8 cellular contexts compared by ENCODE assay signal in genomic region chr19:1067341-1068103, GRCh38. TPM values are rescaled to one million over a fixed set of nuclear protein-coding genes. Genes with fewer than 3 reads are reported as not detected.
A peak's percentile ranks its signal among the peaks of the same experiment; 100 is the strongest.
DNase-seq lines count a peak whose midpoint lies in the region; ATAC-seq and TF ChIP-seq lines count a peak whose summit lies in the region.

No MANE protein-coding gene starts in this region.

- WGBS in HUES64 = 12% methylated on average over 39 of the region's 40 CpGs

- no peak for TF ChIP-seq POLR2A in GM18505 (IDR thresholded peaks at IDR 0.05; ENCODE audit: borderline replicate concordance, extremely low read depth, insufficient read depth, insufficient read length)

- H3K27ac Mint-ChIP-seq in endothelial cell (ENCODE audit: unreplicated experiment) = no peak overlapping the region

- peak; percentile 66 for DNase-seq in activated naive CD4-positive, alpha-beta T cell treated with anti-CD3 and anti-CD28 coated beads, Interleukin-2, amount 50 U/mL, for 16 hours
- DNase-seq in lower lobe of right lung = peak; percentile 48
- no peak for DNase-seq in endothelial cell (ENCODE audit: low spot score)
- DNase-seq in GM19240 (ENCODE audit: insufficient read length, low spot score) = no peak
- DNase-seq in iPS-NIHi7 (ENCODE audit: extremely low spot score) = no peak

- H3K36me3 ChIP-seq in HUES64 (ENCODE audit: insufficient read depth, low read length) (no peaks in the 10 kb centered on the region), lower lobe of right lung (peaks cover 9% of the 10 kb centered on the region)

- no peak overlapping the region for H3K4me3 Mint-ChIP-seq in endothelial cell (ENCODE audit: unreplicated experiment)

- H3K9me3 ChIP-seq in HUES64 (ENCODE audit: insufficient read depth, low read depth, low read length) (no peaks in the 10 kb centered on the region), lower lobe of right lung (no peaks in the 10 kb centered on the region)

- peak overlapping the region; percentile 51 for H3K4me3 ChIP-seq in HUES64 (ENCODE audit: low read length)
- H3K4me3 ChIP-seq in lower lobe of right lung = peak overlapping the region; percentile 73

- intact Hi-C loops in lower lobe of right lung (cut with DNase I) = no loop called here

- peaks cover 57% of the 10 kb centered on the region for H3K27me3 ChIP-seq in HUES64 (ENCODE audit: insufficient read depth, low read length)
- peaks cover 8% of the 10 kb centered on the region for H3K27me3 ChIP-seq in lower lobe of right lung (ENCODE audit: low read depth)

- H3K4me1 Mint-ChIP-seq in endothelial cell (ENCODE audit: unreplicated experiment) = peaks cover 10% of the 10 kb centered on the region

- H3K9ac ChIP-seq in HUES64 (ENCODE audit: low read depth, low read length) = no peak overlapping the region

- H3K4me1 ChIP-seq in HUES64 (ENCODE audit: insufficient read depth, low read length) = peaks cover 16% of the 10 kb centered on the region
- H3K4me1 ChIP-seq in lower lobe of right lung = peaks cover 62% of the 10 kb centered on the region

- TF ChIP-seq CTCF in lower lobe of right lung (IDR thresholded peaks at IDR 0.05) (no peak), endothelial cell (IDR thresholded peaks at IDR 0.05; ENCODE audit: unreplicated experiment) (no peak)

- H3K27ac ChIP-seq in HUES64 (ENCODE audit: low read depth, low read length) (no peak overlapping the region), lower lobe of right lung (peak overlapping the region; percentile 81)

- H3K36me3 Mint-ChIP-seq in endothelial cell (ENCODE audit: low read depth, unreplicated experiment) = peaks cover 1% of the 10 kb centered on the region

- H3K27me3 Mint-ChIP-seq in endothelial cell (ENCODE audit: unreplicated experiment) = peaks cover 23% of the 10 kb centered on the region

- H3K9me3 Mint-ChIP-seq in endothelial cell (ENCODE audit: unreplicated experiment) = no peaks in the 10 kb centered on the region

- peak; percentile 13 for ATAC-seq in GM18505 (IDR thresholded peaks at IDR 0.05; ENCODE audit: unreplicated experiment)
- ATAC-seq in lower lobe of right lung = no peak
- ATAC-seq in HG03439 (IDR thresholded peaks at IDR 0.05; ENCODE audit: unreplicated experiment) = no peak

RNA-seq across cellular contexts. Expression of gene ARHGAP45, which starts 0.6 kb away (rescaled TPM):
- 10.3 TPM for polyA plus RNA-seq in HUES64 (2013, experiment 1 of 2)
- 13.8 TPM for polyA plus RNA-seq in HUES64 (2013, experiment 2 of 2)
- total RNA-seq in lower lobe of right lung (83.5 TPM), endothelial cell (ENCODE audit: unreplicated experiment) (2.4 TPM)

RNA-seq across cellular contexts. Expression of gene ABCA7, which starts 27.6 kb away (rescaled TPM):
- 5.0 TPM for polyA plus RNA-seq in HUES64 (2013, experiment 1 of 2)
- 7.0 TPM for polyA plus RNA-seq in HUES64 (2013, experiment 2 of 2)
- 53.3 TPM for total RNA-seq in lower lobe of right lung
- 16.3 TPM for total RNA-seq in endothelial cell (ENCODE audit: unreplicated experiment)

RNA-seq across cellular contexts. Expression of gene POLR2E, which starts 27.7 kb away (rescaled TPM):
- polyA plus RNA-seq in HUES64 (2013, experiment 1 of 2) = 184 TPM
- polyA plus RNA-seq in HUES64 (2013, experiment 2 of 2) = 182 TPM
- total RNA-seq in lower lobe of right lung = 158 TPM
- 166 TPM for total RNA-seq in endothelial cell (ENCODE audit: unreplicated experiment)

RNA-seq across cellular contexts. Expression of gene GPX4, which starts 36.3 kb away (rescaled TPM):
- polyA plus RNA-seq in HUES64 (2013, experiment 1 of 2) = 361 TPM
- polyA plus RNA-seq in HUES64 (2013, experiment 2 of 2) = 387 TPM
- total RNA-seq in lower lobe of right lung (378 TPM), endothelial cell (ENCODE audit: unreplicated experiment) (330 TPM)

RNA-seq across cellular contexts. Expression of gene CNN2, which starts 41.1 kb away (rescaled TPM):
- 281 TPM for polyA plus RNA-seq in HUES64 (2013, experiment 1 of 2)
- 262 TPM for polyA plus RNA-seq in HUES64 (2013, experiment 2 of 2)
- total RNA-seq in lower lobe of right lung (158 TPM), endothelial cell (ENCODE audit: unreplicated experiment) (456 TPM)

Comparison
In these comparisons a context has a peak if more than half of its experiments do, and no peak if none do; other contexts are left out.
1. DNase-seq: peak in activated naive CD4-positive, alpha-beta T cell treated with anti-CD3 and anti-CD28 coated beads, Interleukin-2, amount 50 U/mL, for 16 hours (single experiment) and lower lobe of right lung (single experiment); none in endothelial cell (single experiment), GM19240 (single experiment) and iPS-NIHi7 (single experiment).
2. RNA of gene ARHGAP45, which starts 0.6 kb away (total RNA-seq): 83.5 TPM in lower lobe of right lung (single experiment); 2.4 TPM in endothelial cell (single experiment); every median in the first group is over 10 times any median in the second.